8 cellular contexts compared by ENCODE assay signal in genomic region chr10:129466703-129467345, GRCh38. TPM values are rescaled to one million over a fixed set of nuclear protein-coding genes. Genes with fewer than 3 reads are reported as not detected.
DNase-seq lines count a peak whose midpoint lies in the region; ATAC-seq and TF ChIP-seq lines count a peak whose summit lies in the region.

MGMT (plus strand) TSS chr10:129467241.

- no peaks in the 10 kb centered on the region for H3K9me3 Mint-ChIP-seq in endothelial cell (ENCODE audit: unreplicated experiment)

- peaks cover 4% of the 10 kb centered on the region for H3K36me3 Mint-ChIP-seq in endothelial cell (ENCODE audit: low read depth, unreplicated experiment)

- peak within 1 kb of the TSS; percentile 85 for H3K4me3 Mint-ChIP-seq in endothelial cell (ENCODE audit: unreplicated experiment)

- H3K4me1 Mint-ChIP-seq in endothelial cell (ENCODE audit: unreplicated experiment), result peaks cover 22% of the 10 kb centered on the region

- no peak within 1 kb of the TSS for H3K27ac Mint-ChIP-seq in endothelial cell (ENCODE audit: unreplicated experiment)

- DNase-seq in NCI-H1417 (lab: John Stamatoyannopoulos, UW) (peak; percentile 66 to 74 (median 72)), NCI-H1417 treated with DMSO at 0.1 percent for 48 hours (lab: John Stamatoyannopoulos, UW) (no peak), NCI-H69 (lab: John Stamatoyannopoulos, UW) (peak; percentile 11), endothelial cell (ENCODE audit: low spot score) (peak; percentile 92), midbrain (lab: John Stamatoyannopoulos, UW) (peak; percentile 88)
- peak; percentile 99 for DNase-seq in activated CD8-positive, alpha-beta memory T cell treated with anti-CD3 and anti-CD28 coated beads, Interleukin-2, amount 50 U/mL, for 4 hours
- peak; percentile 95 to 96 for DNase-seq in stimulated activated CD8-positive, alpha-beta memory T cell treated with anti-CD3 and anti-CD28 coated beads, Interleukin-15, amount 100 ng/mL, for 4 hours (ENCODE audit: low read depth in 2 of 2)

- no peak for TF ChIP-seq CTCF in endothelial cell (IDR thresholded peaks at IDR 0.05; ENCODE audit: unreplicated experiment)

- ATAC-seq in HG02870 (IDR thresholded peaks at IDR 0.05; ENCODE audit: unreplicated experiment), result peak; percentile 87

- peaks cover 9% of the 10 kb centered on the region for H3K27me3 Mint-ChIP-seq in endothelial cell (ENCODE audit: unreplicated experiment)

RNA-seq across cellular contexts. Expression of gene MGMT, which starts in this region (rescaled TPM):
- total RNA-seq in endothelial cell (ENCODE audit: unreplicated experiment), result 25.9 TPM
